7 cellular contexts compared by ENCODE assay signal in the genomic region with DNA sequence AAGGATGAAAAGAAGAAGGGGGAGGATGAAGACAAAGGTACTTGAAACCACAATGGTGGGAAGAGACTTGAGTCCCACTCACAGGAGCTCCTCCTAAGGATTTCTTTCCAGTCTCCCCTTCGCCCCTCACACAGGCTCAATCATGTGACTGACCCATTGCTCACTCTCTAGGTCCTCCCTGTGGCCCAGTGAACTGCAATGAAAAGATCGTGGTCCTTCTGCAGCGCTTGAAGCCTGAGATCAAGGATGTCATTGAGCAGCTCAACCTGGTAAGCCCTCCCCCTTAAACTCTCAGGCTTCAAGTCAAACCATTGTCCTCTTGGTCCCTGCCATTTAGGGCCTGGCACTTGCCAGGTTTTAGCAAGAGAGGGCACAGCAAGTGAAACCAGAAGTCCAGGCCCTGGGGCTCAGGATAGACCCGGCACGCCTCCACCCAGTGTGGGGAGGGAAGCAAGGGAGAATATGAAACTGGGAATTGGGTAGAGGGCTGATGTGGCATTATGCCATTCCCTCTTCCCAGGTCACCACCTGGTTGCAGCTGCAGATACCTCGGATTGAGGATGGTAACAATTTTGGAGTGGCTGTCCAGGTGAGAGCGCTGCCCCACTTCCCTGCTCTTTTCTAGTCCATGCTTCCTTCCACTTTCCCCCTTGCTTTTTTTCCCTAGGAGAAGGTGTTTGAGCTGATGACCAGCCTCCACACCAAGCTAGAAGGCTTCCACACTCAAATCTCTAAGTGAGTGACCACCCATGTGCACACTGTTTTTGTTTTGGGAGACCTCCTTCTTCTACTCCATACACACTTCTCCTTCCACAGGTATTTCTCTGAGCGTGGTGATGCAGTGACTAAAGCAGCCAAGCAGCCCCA. TPM values are rescaled to one million over a fixed set of nuclear protein-coding genes. Genes with fewer than 3 reads are reported as not detected.
DNase-seq lines count a peak whose midpoint lies in the region; ATAC-seq and TF ChIP-seq lines count a peak whose summit lies in the region.
"Had no signal": no experiment of that assay in that cellular context is flagged by ENCODE, and none has a peak within 500 bp of the region (broad histone marks: within the 10 kb centered on the region; RNA-seq: fewer than 3 reads in every experiment).

No MANE protein-coding gene starts in this region.

- ATAC-seq in naive B cell (ENCODE audit: low read depth in 2 of 2): no peak

- peak overlapping the region in 3 of 4 donors; percentile 47 to 96 (median 95) for H3K27ac ChIP-seq in Peyer's patch

- intact Hi-C loops in Caco-2 (cut with micrococcal nuclease; ENCODE audit: unreplicated experiment): no loop called here

- POLR2A ChIA-PET in Caco-2 (lab: Charles Lee): interaction anchor here (2.6 to 3.1 kb wide), 2 partner anchors 9 to 23 kb away, joined by 21 to 57 read pairs; a partner anchor contains a TSS

- peaks cover 24% of the 10 kb centered on the region for H3K36me3 Mint-ChIP-seq in Caco-2 (ENCODE audit: insufficient read depth, unreplicated experiment)
- H3K36me3 Mint-ChIP-seq in naive B cell: peaks cover 0 to 9% of the 10 kb centered on the region in 2 donors

- no peak overlapping the region for H3K4me3 ChIP-seq in Caco-2 (ENCODE audit: low read depth, low read length)
- H3K4me3 ChIP-seq in Peyer's patch: peak overlapping the region in 1 of 4 donors; percentile 93

- H3K4me3 Mint-ChIP-seq in Caco-2 (ENCODE audit: unreplicated experiment) (peak overlapping the region; percentile 43), naive B cell (peak overlapping the region; percentile 80 to 99 (median 91))

- DNase-seq in Caco-2: no peak
- no peak for DNase-seq in Peyer's patch
- DNase-seq in naive B cell: no peak
- DNase-seq in DMS 273 (lab: John Stamatoyannopoulos, UW; ENCODE audit: unreplicated experiment): no peak
- no peak for DNase-seq in NCI-H128 (lab: John Stamatoyannopoulos, UW; ENCODE audit: unreplicated experiment)
- no peak for DNase-seq in NCI-H748 (lab: John Stamatoyannopoulos, UW; ENCODE audit: unreplicated experiment)

- no peak for TF ChIP-seq POLR2A in Peyer's patch (IDR thresholded peaks at IDR 0.05)

- peaks cover 3% of the 10 kb centered on the region for H3K36me3 ChIP-seq in Caco-2 (ENCODE audit: control insufficient read depth, insufficient read depth, low read length)
- peaks cover 0 to 22% (median 3%) of the 10 kb centered on the region in 3 donors for H3K36me3 ChIP-seq in Peyer's patch

- no peak for TF ChIP-seq CTCF in Caco-2 (IDR thresholded peaks at IDR 0.05; ENCODE audit: insufficient read depth in 1 of 2, low read depth in 1 of 2, low read length in 1 of 2, severe bottlenecking in 1 of 2, unreplicated experiment in 1 of 2)
- TF ChIP-seq CTCF in Peyer's patch (IDR thresholded peaks at IDR 0.05): no peak

- H3K27ac Mint-ChIP-seq in Caco-2 (ENCODE audit: unreplicated experiment): no peak overlapping the region
- peak overlapping the region in 4 of 6 donors; percentile 77 to 98 (median 98) for H3K27ac Mint-ChIP-seq in naive B cell

- H3K27me3 Mint-ChIP-seq in Caco-2 (ENCODE audit: insufficient read depth, unreplicated experiment): no peaks in the 10 kb centered on the region
- no peaks in the 10 kb centered on the region for H3K27me3 Mint-ChIP-seq in naive B cell

- H3K9me3 Mint-ChIP-seq in Caco-2 (ENCODE audit: unreplicated experiment) (no peaks in the 10 kb centered on the region), naive B cell (no peaks in the 10 kb centered on the region)

- H3K4me1 ChIP-seq in Caco-2 (no peaks in the 10 kb centered on the region; the same call in 1 of the 2 replicates), Peyer's patch (peaks cover 0 to 53% (median 17%) of the 10 kb centered on the region in 4 donors)

- CTCF ChIA-PET in Caco-2 (lab: Charles Lee): interaction anchor here (2.4 kb wide), 1 partner anchor 23 kb away, joined by 8 read pairs; a partner anchor contains a TSS

- no peaks in the 10 kb centered on the region for H3K27me3 ChIP-seq in Caco-2 (replicated peaks; ENCODE audit: control insufficient read depth, insufficient read depth, low read length)
- H3K27me3 ChIP-seq in Peyer's patch: no peaks in the 10 kb centered on the region

- H3K4me1 Mint-ChIP-seq in Caco-2 (ENCODE audit: low read depth, unreplicated experiment): peaks cover 36% of the 10 kb centered on the region
- peaks cover 40 to 64% (median 52%) of the 10 kb centered on the region in 3 donors for H3K4me1 Mint-ChIP-seq in naive B cell

- TSS peak; percentile 56 for BruUV-seq in Caco-2 (replicated peaks; lab: Mats Ljungman, UMichigan)

- H3K9me3 ChIP-seq in Caco-2: no peaks in the 10 kb centered on the region
- H3K9me3 ChIP-seq in Peyer's patch: no peaks in the 10 kb centered on the region

RNA-seq across cellular contexts. Expression of a gene that starts 1.8 kb away (rescaled TPM):
- total RNA-seq in Caco-2 (2022): 130 and 141 TPM in 2 replicates
- 100 to 1,000 TPM; 114 to 289 (median 200) TPM for total RNA-seq in Peyer's patch
- polyA plus RNA-seq in naive B cell (ENCODE audit: low read depth in 6 of 6): 100 to 1,000 TPM; 704 to 932 (median 769) TPM

RNA-seq across cellular contexts. Expression of a gene that starts 3.6 kb away (rescaled TPM):
- total RNA-seq in Caco-2 (2022) (31.1 and 32.4 TPM in 2 replicates), Peyer's patch (10 to 100 TPM in 3 of 4 donors, 1 to 10 TPM in 1; 7.4 to 38.7 (median 34.0) TPM)
- 10 to 100 TPM in 2 of 6 donors, 1 to 10 TPM in 4; 5.9 to 15.3 (median 9.2) TPM for polyA plus RNA-seq in naive B cell (ENCODE audit: low read depth in 6 of 6)

RNA-seq across cellular contexts. Expression of a gene that starts 7.3 kb away (rescaled TPM):
- total RNA-seq in Caco-2 (2022) (0.39 and 0.44 TPM in 2 replicates), Peyer's patch (10 to 100 TPM in 1 of 4 donors, 1 to 10 TPM in 2, not detected in 1; 2.6 to 11.3 (median 3.9) TPM)
- 1 to 10 TPM in 1 of 6 donors, under 1 TPM in 4, not detected in 1; 0.29 to 1.4 (median 0.53) TPM for polyA plus RNA-seq in naive B cell (ENCODE audit: low read depth in 6 of 6)
- total RNA-seq: endothelial cell of umbilical vein had no signal

RNA-seq across cellular contexts. Expression of a gene that starts 8.6 kb away (rescaled TPM):
- total RNA-seq in Caco-2 (2022) (142 and 145 TPM in 2 replicates), Peyer's patch (100 to 1,000 TPM; 119 to 258 (median 162) TPM)
- polyA plus RNA-seq in naive B cell (ENCODE audit: low read depth in 6 of 6): 100 to 1,000 TPM; 257 to 514 (median 294) TPM

RNA-seq across cellular contexts. Expression of a gene that starts 9.5 kb away (rescaled TPM):
- total RNA-seq in Caco-2 (2022) (72.2 and 77.6 TPM in 2 replicates), Peyer's patch (10 to 100 TPM; 46.4 to 90.8 (median 71.1) TPM)
- 10 to 100 TPM; 21.0 to 47.2 (median 32.1) TPM for polyA plus RNA-seq in naive B cell (ENCODE audit: low read depth in 6 of 6)
